12 cellular contexts compared by ENCODE assay signal in genomic region chr2:102514061-102514785, GRCh38. TPM values are rescaled to one million over a fixed set of nuclear protein-coding genes. Genes with fewer than 3 reads are reported as not detected.
A peak's percentile ranks its signal among the peaks of the same experiment; 100 is the strongest.
DNase-seq lines count a peak whose midpoint lies in the region; ATAC-seq and TF ChIP-seq lines count a peak whose summit lies in the region.
"Had no signal": no experiment of that assay in that cellular context is flagged by ENCODE, and none has a peak within 500 bp of the region (broad histone marks: within the 10 kb centered on the region; RNA-seq: fewer than 3 reads in every experiment).

No MANE protein-coding gene starts in this region.

- H2AFZ ChIP-seq in fibroblast of lung (ENCODE audit: low read length), result no peak overlapping the region

- TF ChIP-seq CTCF in fibroblast of lung (conservative IDR thresholded peaks at IDR 0.05 in 1 of 2, IDR thresholded peaks at IDR 0.05 in 1 of 2; ENCODE audit: low read depth in 1 of 2, low read length in 2 of 2), result no peak

- no peaks in the 10 kb centered on the region for H3K27me3 ChIP-seq in fibroblast of lung (ENCODE audit: control insufficient read depth, insufficient read depth, low read length)

- no peaks in the 10 kb centered on the region for H3K4me1 ChIP-seq in fibroblast of lung (ENCODE audit: control insufficient read depth, extremely low read depth, insufficient read depth, low read length)

- no peak for ATAC-seq in HG02571 (IDR thresholded peaks at IDR 0.05; ENCODE audit: unreplicated experiment)
- no peak for ATAC-seq in GM18873 (IDR thresholded peaks at IDR 0.05; ENCODE audit: low FRiP score, unreplicated experiment)
- ATAC-seq: activated CD4-positive, alpha-beta T cell treated with anti-CD3 and anti-CD28 coated beads for 36 hours had no signal

- H3K4me2 ChIP-seq in fibroblast of lung (ENCODE audit: extremely low read depth, insufficient read depth, low read length), result peak overlapping the region; percentile 19

- no peaks in the 10 kb centered on the region for H4K20me1 ChIP-seq in fibroblast of lung (ENCODE audit: control insufficient read depth, extremely low read depth, insufficient read depth, low read length)

- no peaks in the 10 kb centered on the region for H3K79me2 ChIP-seq in fibroblast of lung (ENCODE audit: control insufficient read depth, insufficient read depth, low read length)

- no peaks in the 10 kb centered on the region for H3K36me3 ChIP-seq in fibroblast of lung (ENCODE audit: control insufficient read depth, insufficient read depth, low read length)
- H3K36me3 ChIP-seq: spleen had no signal

- no peak overlapping the region for H3K27ac ChIP-seq in fibroblast of lung (ENCODE audit: insufficient read depth, low read length)
- H3K27ac ChIP-seq: spleen had no signal

- H3K4me3 ChIP-seq in fibroblast of lung (replicated peaks in 1 of 4; ENCODE audit: control extremely low read depth in 1 of 4, insufficient read depth in 1 of 4, low read depth in 3 of 4, low read length in 4 of 4), result no peak overlapping the region
- H3K4me3 ChIP-seq: spleen had no signal

- no peaks in the 10 kb centered on the region for H3K9me3 ChIP-seq in fibroblast of lung (ENCODE audit: control insufficient read depth, insufficient read depth, low read depth, low read length)

- H3K9ac ChIP-seq in fibroblast of lung (ENCODE audit: insufficient read depth, low read length), result no peak overlapping the region

- DNase-seq in GM03348 (ENCODE audit: low spot score), result peak; percentile 86
- peak; percentile 91 for DNase-seq in RPMI7951 (ENCODE audit: low read depth)
- DNase-seq in fibroblast of lung (ENCODE audit: low read depth in 2 of 2), result peak; percentile 89 to 93
- DNase-seq in renal cortical epithelial cell (ENCODE audit: low read depth), result peak; percentile 95
- DNase-seq in activated CD4-positive, alpha-beta T cell treated with anti-CD3 and anti-CD28 coated beads, Interleukin-2, amount 50 U/mL, for 48 hours, result no peak
- no peak for DNase-seq in NCI-H345 (lab: John Stamatoyannopoulos, UW)
- DNase-seq: activated CD4-positive, alpha-beta T cell treated with anti-CD3 and anti-CD28 coated beads for 36 hours; aorta; NCI-H69; spleen had no signal

RNA-seq across cellular contexts. Expression of gene SLC9A4, which starts 41.2 kb away (rescaled TPM):
- not detected in 2 replicates for total RNA-seq in RPMI7951 (2014; rRNA removed; shearing (Covaris generic))
- total RNA-seq in fibroblast of lung, result not detected in 2 replicates
- not detected in 2 replicates for polyA plus RNA-seq in fibroblast of lung
- polyA plus RNA-seq in fibroblast of lung (2012), result not detected in 2 replicates
- polyA minus RNA-seq in fibroblast of lung (ENCODE audit: low replicate concordance), result not detected in 2 replicates
- total RNA-seq in renal cortical epithelial cell, result 0.40 and 7.6 TPM in 2 replicates
- polyA plus RNA-seq: aorta, spleen had no signal

Comparison
In these comparisons a context has a peak if more than half of its experiments do, and no peak if none do; other contexts are left out.
1. DNase-seq: peak in GM03348 (single experiment), RPMI7951 (single experiment), fibroblast of lung (2 of 2) and renal cortical epithelial cell (single experiment); none in activated CD4-positive, alpha-beta T cell treated with anti-CD3 and anti-CD28 coated beads, Interleukin-2, amount 50 U/mL, for 48 hours (0 of 2) and NCI-H345 (single experiment).